In the genomic region with DNA sequence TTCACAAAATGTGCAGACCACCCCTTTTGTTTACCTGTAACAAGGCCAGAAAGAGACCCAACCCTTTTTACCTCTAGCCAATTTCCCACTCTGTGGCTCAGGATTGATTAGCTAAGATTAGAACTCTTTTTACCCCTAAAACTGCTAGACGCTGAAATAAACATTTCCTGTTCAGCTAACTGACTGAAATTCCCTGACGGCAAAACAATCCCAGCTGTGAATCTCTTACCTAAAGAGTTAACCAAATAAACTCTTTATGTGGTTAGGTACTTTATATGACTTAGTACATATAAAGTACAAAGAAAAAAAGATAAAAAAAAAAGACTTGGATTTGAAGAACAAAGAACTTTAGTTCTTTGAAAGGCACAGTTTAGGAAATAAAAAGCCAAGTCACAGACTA, we compare ENCODE assay signal across 25 cellular contexts.
"Had no signal": no experiment of that assay in that cellular context is flagged by ENCODE, and none has a peak within 500 bp of the region (broad histone marks: within the 10 kb centered on the region; RNA-seq: fewer than 3 reads in every experiment).

No MANE protein-coding gene starts in this region.

- DNase-seq: activated CD4-positive, alpha-beta T cell treated with anti-CD3 and anti-CD28 coated beads, Interleukin-2, amount 10 ng/mL, durations not matched to agents 7 days and 5 days; activated CD4-positive, CD25-positive, alpha-beta regulatory T cell treated with anti-CD3 and anti-CD28 coated beads, Interleukin-2, amount 50 U/mL, for 72 hours; activated CD8-positive, alpha-beta memory T cell treated with anti-CD3 and anti-CD28 coated beads, Interleukin-2, amount 10 ng/mL, durations not matched to agents 7 days and 5 days; activated effector memory CD4-positive, alpha-beta T cell treated with anti-CD3 and anti-CD28 coated beads, Interleukin-2, amount 50 U/mL, for 16 hours; activated naive CD4-positive, alpha-beta T cell treated with anti-CD3 and anti-CD28 coated beads, Interleukin-2, amount 50 U/mL, for 16 hours; activated T-cell treated with anti-CD3 and anti-CD28 coated beads, Interleukin-2, amount 50 U/mL, for 24 hours; amygdala; Karpas-422; MM.1S; NCI-H1105; NCI-H1436; NCI-H1694 treated with DMSO at 0.1 percent for 48 hours; NCI-H2029 treated with DMSO at 0.1 percent for 48 hours; NCI-H345; NCI-H510A; NCI-H526 treated with DMSO at 0.1 percent for 48 hours; NCI-H82; OCI-M1; RPMI8226 had no signal

- H3K4me3 ChIP-seq: SK-N-MC had no signal

- H3K4me1 Mint-ChIP-seq: activated CD8-positive, alpha-beta memory T cell treated with anti-CD3 and anti-CD28 coated beads, Interleukin-2, amount 10 ng/mL, durations not matched to agents 7 days and 5 days; brain; central memory CD8-positive, alpha-beta T cell had no signal

- H3K4me3 Mint-ChIP-seq: activated CD4-positive, alpha-beta T cell treated with anti-CD3 and anti-CD28 coated beads, Interleukin-2, amount 10 ng/mL, durations not matched to agents 7 days and 5 days; activated CD8-positive, alpha-beta memory T cell treated with anti-CD3 and anti-CD28 coated beads, Interleukin-2, amount 10 ng/mL, durations not matched to agents 7 days and 5 days; activated T-cell treated with anti-CD3 and anti-CD28 coated beads, Interleukin-2, amount 50 U/mL, for 24 hours; brain; central memory CD8-positive, alpha-beta T cell; WTC11 had no signal

- H3K27me3 Mint-ChIP-seq: activated CD4-positive, alpha-beta T cell treated with anti-CD3 and anti-CD28 coated beads, Interleukin-2, amount 10 ng/mL, durations not matched to agents 7 days and 5 days; activated T-cell treated with anti-CD3 and anti-CD28 coated beads, Interleukin-2, amount 50 U/mL, for 24 hours; brain; central memory CD8-positive, alpha-beta T cell had no signal

- H3K27ac ChIP-seq: SK-N-MC had no signal

- ATAC-seq: activated CD8-positive, alpha-beta memory T cell treated with anti-CD3 and anti-CD28 coated beads, Interleukin-2, amount 10 ng/mL, durations not matched to agents 7 days and 5 days; Panc1; Right ventricle myocardium inferior; WTC11 had no signal

- H3K36me3 Mint-ChIP-seq: activated CD8-positive, alpha-beta memory T cell treated with anti-CD3 and anti-CD28 coated beads, Interleukin-2, amount 10 ng/mL, durations not matched to agents 7 days and 5 days; brain; WTC11 had no signal

- H3K9me3 Mint-ChIP-seq: activated T-cell treated with anti-CD3 and anti-CD28 coated beads, Interleukin-2, amount 50 U/mL, for 24 hours; central memory CD8-positive, alpha-beta T cell; WTC11 had no signal

- H3K27ac Mint-ChIP-seq: activated CD4-positive, alpha-beta T cell treated with anti-CD3 and anti-CD28 coated beads, Interleukin-2, amount 10 ng/mL, durations not matched to agents 7 days and 5 days; activated CD8-positive, alpha-beta memory T cell treated with anti-CD3 and anti-CD28 coated beads, Interleukin-2, amount 10 ng/mL, durations not matched to agents 7 days and 5 days; activated T-cell treated with anti-CD3 and anti-CD28 coated beads, Interleukin-2, amount 50 U/mL, for 24 hours; brain; WTC11 had no signal
